27 cellular contexts compared by ENCODE assay signal in the genomic region with DNA sequence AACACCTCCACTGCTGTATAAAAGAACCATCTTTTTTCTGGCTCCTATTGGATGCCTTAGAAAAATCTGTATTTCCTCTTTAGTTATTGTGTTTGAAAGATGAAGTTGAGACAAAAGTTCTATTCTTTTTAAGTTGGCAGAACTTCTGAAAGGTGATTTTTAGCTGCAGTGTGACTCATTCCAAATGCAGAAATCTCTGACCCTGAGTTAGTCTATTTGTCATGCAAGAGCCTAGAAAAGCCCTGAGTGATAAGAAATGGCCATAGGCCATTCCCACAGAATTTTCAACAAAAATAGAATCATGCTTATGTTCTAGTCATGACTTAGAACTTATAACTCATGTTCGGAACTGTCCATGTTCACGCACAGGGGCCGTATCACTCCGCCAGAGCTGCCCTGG.
DNase-seq lines count a peak whose midpoint lies in the region; ATAC-seq, FAIRE-seq and TF ChIP-seq lines count a peak whose summit lies in the region.
"Had no signal": no experiment of that assay in that cellular context is flagged by ENCODE, and none has a peak within 500 bp of the region (broad histone marks: within the 10 kb centered on the region; RNA-seq: fewer than 3 reads in every experiment).

No MANE protein-coding gene starts in this region.

- TF ChIP-seq POLR2A in A549 (IDR thresholded peaks at IDR 0.05; ENCODE audit: low read length): no peak

- H3K36me3 Mint-ChIP-seq in activated naive CD4-positive, alpha-beta T cell treated with anti-CD3 and anti-CD28 coated beads, Interleukin-2, amount 10 ng/mL, durations not matched to agents 7 days and 5 days: no peaks in the 10 kb centered on the region
- H3K36me3 Mint-ChIP-seq: natural killer cell treated with Interleukin-12 subunit alpha and Interleukin-12 subunit beta and Interleukin-15 and Interleukin-18, amount 100 ng/mL, for 72 hours; T-cell had no signal

- POLR2A ChIA-PET in A549 (lab: Yijun Ruan, JAX): no interaction called here
- POLR2A ChIA-PET in PC-3 (lab: Charles Lee; ENCODE audit: unreplicated experiment): no interaction called here

- 90% methylated on average over 4 of the region's 4 CpGs for WGBS in A549 (ENCODE audit: missing lambda C conversion rate)

- in situ Hi-C loops in astrocyte of the spinal cord (cut with HindIII; ENCODE audit: low sequenced_read_pairs): no loop called here
- in situ Hi-C loops in GM13976 (cut with MboI; ENCODE audit: low sequenced_read_pairs, unreplicated experiment): no loop called here

- TF ChIP-seq CTCF in A549 (IDR thresholded peaks at IDR 0.05) (no peak), PC-3 (conservative IDR thresholded peaks at IDR 0.05; ENCODE audit: low read depth, low read length) (no peak), astrocyte of the spinal cord (IDR thresholded peaks at IDR 0.05; ENCODE audit: low read depth, low read length) (no peak), foreskin keratinocyte (conservative IDR thresholded peaks at IDR 0.05) (no peak), GM13976 (IDR thresholded peaks at IDR 0.05; ENCODE audit: borderline replicate concordance, control extremely low read depth, extremely low read depth, insufficient read depth, missing control alignments) (no peak)

- CTCF ChIA-PET in A549 (lab: Yijun Ruan, JAX) (interaction anchor here (0.7 to 0.9 kb wide), 3 partner anchors 15 to 147 kb away, joined by 3 read pairs; no protein-coding TSS in a partner anchor), PC-3 (lab: Charles Lee) (no interaction called here)
- CTCF ChIA-PET in activated naive CD4-positive, alpha-beta T cell treated with anti-CD3 and anti-CD28 coated beads, Interleukin-2, amount 10 ng/mL, durations not matched to agents 7 days and 5 days (lab: Charles Lee): interaction anchor here (0.7 kb wide), 1 partner anchor 675 kb away, joined by 3 read pairs; no protein-coding TSS in a partner anchor

- TF ChIP-seq RAD21 in A549 (conservative IDR thresholded peaks at IDR 0.05 in 1 of 2, IDR thresholded peaks at IDR 0.05 in 1 of 2): no peak

- no peaks in the 10 kb centered on the region for H4K20me1 ChIP-seq in PC-3 (ENCODE audit: low read length)

- no peaks in the 10 kb centered on the region for H3F3A ChIP-seq in PC-3 (ENCODE audit: low read length, unreplicated experiment)

- no TSS peak for BruUV-seq in PC-3 (replicated peaks; lab: Mats Ljungman, UMichigan)

- H3K9me3 ChIP-seq in A549 (no peaks in the 10 kb centered on the region), PC-3 (ENCODE audit: low read length) (no peaks in the 10 kb centered on the region)
- H3K9me3 ChIP-seq: ascending aorta, right lobe of liver, stomach, tibial nerve had no signal

- no peaks in the 10 kb centered on the region for H3K9me3 Mint-ChIP-seq in activated naive CD4-positive, alpha-beta T cell treated with anti-CD3 and anti-CD28 coated beads, Interleukin-2, amount 10 ng/mL, durations not matched to agents 7 days and 5 days
- H3K9me3 Mint-ChIP-seq: effector memory CD8-positive, alpha-beta T cell; natural killer cell treated with Interleukin-12 subunit alpha and Interleukin-12 subunit beta and Interleukin-15 and Interleukin-18, amount 100 ng/mL, for 72 hours; T-cell had no signal

- no peak overlapping the region for H3K27ac Mint-ChIP-seq in activated naive CD4-positive, alpha-beta T cell treated with anti-CD3 and anti-CD28 coated beads, Interleukin-2, amount 10 ng/mL, durations not matched to agents 7 days and 5 days
- H3K27ac Mint-ChIP-seq: B cell; effector memory CD8-positive, alpha-beta T cell; natural killer cell treated with Interleukin-12 subunit alpha and Interleukin-12 subunit beta and Interleukin-15 and Interleukin-18, amount 100 ng/mL, for 72 hours; T-cell had no signal

- H3K4me2 ChIP-seq in A549 (peak overlapping the region; percentile 72), PC-3 (ENCODE audit: low read length) (peak overlapping the region; percentile 72)

- no peak for TF ChIP-seq EP300 in A549 (IDR thresholded peaks at IDR 0.05)

- ATAC-seq in A549: no peak
- ATAC-seq in PC-3: peak; percentile 45
- ATAC-seq in foreskin keratinocyte: peak; percentile 15
- ATAC-seq: effector memory CD8-positive, alpha-beta T cell; left lobe of liver; natural killer cell treated with Interleukin-12 subunit alpha and Interleukin-12 subunit beta and Interleukin-15 and Interleukin-18, amount 100 ng/mL, for 72 hours; T-cell had no signal

- H3K27me3 ChIP-seq in PC-3 (ENCODE audit: low read length) (no peaks in the 10 kb centered on the region), foreskin keratinocyte (no peaks in the 10 kb centered on the region)
- H3K27me3 ChIP-seq: ascending aorta, right lobe of liver, stomach, tibial nerve had no signal

- peaks cover 94% of the 10 kb centered on the region for H3K79me2 ChIP-seq in PC-3 (ENCODE audit: low read length)
- H3K79me2 ChIP-seq: parathyroid adenoma had no signal

- H3K9me2 ChIP-seq in PC-3 (replicated peaks; ENCODE audit: low read length): no peaks in the 10 kb centered on the region

- intact Hi-C loops in PC-3 (cut with micrococcal nuclease): loop anchor here (2.0 kb wide), 1 partner anchor 25 kb away; no protein-coding TSS in a partner anchor

- no peak for FAIRE-seq in A549 (lab: Jason Lieb, UNC)
- FAIRE-seq: TTC549 had no signal

- peak overlapping the region; percentile 59 for H3K9ac ChIP-seq in PC-3 (ENCODE audit: low read length)
- H3K9ac ChIP-seq: parathyroid adenoma had no signal

- no peaks in the 10 kb centered on the region for H3K36me3 ChIP-seq in PC-3 (ENCODE audit: low read depth, low read length)
- H3K36me3 ChIP-seq: ascending aorta, right lobe of liver, stomach, tibial nerve had no signal

- no peak overlapping the region for H3K4me3 ChIP-seq in A549
- no peak overlapping the region for H3K4me3 ChIP-seq in PC-3 (ENCODE audit: low read length)
- no peak overlapping the region for H3K4me3 ChIP-seq in astrocyte of the spinal cord (ENCODE audit: low read depth, low read length)
- H3K4me3 ChIP-seq: ascending aorta, right lobe of liver, stomach, tibial nerve had no signal

- DNase-seq in A549 (ENCODE audit: low read depth in 1 of 2, low spot score in 1 of 2): no peak
- DNase-seq in PC-3: peak; percentile 58
- peak; percentile 25 for DNase-seq in astrocyte of the spinal cord (ENCODE audit: low read depth, low spot score)
- DNase-seq in foreskin keratinocyte: peak in 1 of 2 donors; percentile 66
- DNase-seq in activated CD4-positive, alpha-beta T cell treated with anti-CD3 and anti-CD28 coated beads, Interleukin-2, amount 50 U/mL, for 4 hours: no peak
- DNase-seq in GM13976 (ENCODE audit: low spot score): no peak
- DNase-seq in COLO668 (lab: John Stamatoyannopoulos, UW; ENCODE audit: unreplicated experiment): no peak
- DNase-seq in activated naive CD4-positive, alpha-beta T cell treated with anti-CD3 and anti-CD28 coated beads, Interleukin-2, amount 10 ng/mL, durations not matched to agents 7 days and 5 days: no peak
- DNase-seq: 8988T; activated naive CD4-positive, alpha-beta T cell treated with anti-CD3 and anti-CD28 coated beads, Interleukin-2, amount 50 U/mL, for 16 hours; activated T-cell treated with anti-CD3 and anti-CD28 coated beads, Interleukin-2, amount 50 U/mL, for 48 hours; COR-L47; effector memory CD8-positive, alpha-beta T cell; GOT3; midbrain; NCI-H2171; right lobe of liver; SHP77; stomach; T-cell had no signal

- peaks cover 4% of the 10 kb centered on the region for H3K27me3 Mint-ChIP-seq in activated naive CD4-positive, alpha-beta T cell treated with anti-CD3 and anti-CD28 coated beads, Interleukin-2, amount 10 ng/mL, durations not matched to agents 7 days and 5 days

- H3K4me1 ChIP-seq in A549: peaks cover 76% of the 10 kb centered on the region
- peaks cover 42% of the 10 kb centered on the region for H3K4me1 ChIP-seq in PC-3 (ENCODE audit: insufficient read depth, low read length)
- H3K4me1 ChIP-seq in foreskin keratinocyte: peaks cover 80% of the 10 kb centered on the region
- H3K4me1 ChIP-seq: parathyroid adenoma, right lobe of liver had no signal

- no peak overlapping the region for H3K4me3 Mint-ChIP-seq in activated naive CD4-positive, alpha-beta T cell treated with anti-CD3 and anti-CD28 coated beads, Interleukin-2, amount 10 ng/mL, durations not matched to agents 7 days and 5 days
- H3K4me3 Mint-ChIP-seq: B cell; effector memory CD8-positive, alpha-beta T cell; natural killer cell treated with Interleukin-12 subunit alpha and Interleukin-12 subunit beta and Interleukin-15 and Interleukin-18, amount 100 ng/mL, for 72 hours; T-cell had no signal

- H3K27ac ChIP-seq in A549 (peak overlapping the region in 1 of 2 experiments; percentile 77; a peak in 4 of 6 replicates), PC-3 (ENCODE audit: low read length) (peak overlapping the region; percentile 91), foreskin keratinocyte (peak overlapping the region; percentile 71)
- H3K27ac ChIP-seq: ascending aorta, parathyroid adenoma, right lobe of liver, stomach, tibial nerve had no signal

- no peaks in the 10 kb centered on the region for H3K4me1 Mint-ChIP-seq in activated naive CD4-positive, alpha-beta T cell treated with anti-CD3 and anti-CD28 coated beads, Interleukin-2, amount 10 ng/mL, durations not matched to agents 7 days and 5 days
- H3K4me1 Mint-ChIP-seq: B cell had no signal

- no peak overlapping the region for H2AFZ ChIP-seq in PC-3 (ENCODE audit: low read length)
- H2AFZ ChIP-seq: parathyroid adenoma had no signal

TF ChIP-seq in A549, 52 proteins besides CTCF, POLR2A, EP300 and RAD21:
- TF ChIP-seq FOSL2 (IDR thresholded peaks at IDR 0.05) (no peak), FOSL2 (CRISPR knock-in tag; IDR thresholded peaks at IDR 0.05) (0 out of 2 replicates have a peak, but pooled peaks have one; percentile 16), KDM1A (IDR thresholded peaks at IDR 0.05; ENCODE audit: low read depth) (no peak)
TF ChIP-seq in A549: peak in this region for 1.

Comparison
In these comparisons a context has a peak if more than half of its experiments do, and no peak if none do; other contexts are left out.
1. ATAC-seq: peak in PC-3 (single experiment) and foreskin keratinocyte (single experiment); none in A549 (0 of 2).
2. DNase-seq: peak in PC-3 (single experiment) and astrocyte of the spinal cord (single experiment); none in A549 (0 of 2), activated CD4-positive, alpha-beta T cell treated with anti-CD3 and anti-CD28 coated beads, Interleukin-2, amount 50 U/mL, for 4 hours (0 of 2), GM13976 (single experiment), COLO668 (single experiment) and activated naive CD4-positive, alpha-beta T cell treated with anti-CD3 and anti-CD28 coated beads, Interleukin-2, amount 10 ng/mL, durations not matched to agents 7 days and 5 days (single experiment).